1 cellular context compared by ENCODE assay signal in the genomic region with DNA sequence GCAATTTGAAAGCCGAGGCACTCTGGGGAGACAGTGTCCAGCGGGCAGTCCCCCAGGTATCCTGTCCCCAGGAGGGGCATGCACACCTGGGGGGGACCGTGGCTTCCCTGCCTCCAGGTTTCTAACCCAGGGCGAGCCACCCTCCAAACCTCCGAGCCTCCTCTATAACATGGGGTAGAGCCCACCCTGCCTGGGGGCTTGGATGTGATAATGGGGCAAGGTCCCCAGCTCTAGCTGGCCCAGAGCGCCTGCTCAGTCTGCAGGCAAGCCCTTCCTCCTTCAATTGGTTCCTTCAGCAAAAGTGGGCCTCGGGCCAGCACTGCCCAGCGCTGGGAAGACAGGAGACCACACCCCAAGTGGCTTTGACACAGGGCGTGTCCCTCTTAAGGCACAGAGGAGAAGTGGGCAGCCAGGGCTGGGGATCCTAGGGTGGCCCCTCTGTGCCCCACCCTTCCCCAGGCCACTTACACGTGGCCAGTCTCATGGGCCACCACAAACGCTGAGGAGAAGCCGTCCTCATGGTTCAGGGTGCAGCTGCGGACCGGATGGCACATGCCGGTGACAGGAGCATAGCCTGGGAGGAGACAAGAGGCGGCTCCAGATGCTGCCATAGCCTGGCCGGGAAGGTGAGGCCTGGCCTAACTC.
TF ChIP-seq lines count a peak whose summit lies in the region.

No MANE protein-coding gene starts in this region.

TF ChIP-seq in GM23338, 12 proteins besides CTCF, POLR2A, EP300 and RAD21:
- no peak for TF ChIP-seq EZH2 (IDR thresholded peaks at IDR 0.05; ENCODE audit: low read depth, unreplicated experiment)
- TF ChIP-seq, protein P1, sequence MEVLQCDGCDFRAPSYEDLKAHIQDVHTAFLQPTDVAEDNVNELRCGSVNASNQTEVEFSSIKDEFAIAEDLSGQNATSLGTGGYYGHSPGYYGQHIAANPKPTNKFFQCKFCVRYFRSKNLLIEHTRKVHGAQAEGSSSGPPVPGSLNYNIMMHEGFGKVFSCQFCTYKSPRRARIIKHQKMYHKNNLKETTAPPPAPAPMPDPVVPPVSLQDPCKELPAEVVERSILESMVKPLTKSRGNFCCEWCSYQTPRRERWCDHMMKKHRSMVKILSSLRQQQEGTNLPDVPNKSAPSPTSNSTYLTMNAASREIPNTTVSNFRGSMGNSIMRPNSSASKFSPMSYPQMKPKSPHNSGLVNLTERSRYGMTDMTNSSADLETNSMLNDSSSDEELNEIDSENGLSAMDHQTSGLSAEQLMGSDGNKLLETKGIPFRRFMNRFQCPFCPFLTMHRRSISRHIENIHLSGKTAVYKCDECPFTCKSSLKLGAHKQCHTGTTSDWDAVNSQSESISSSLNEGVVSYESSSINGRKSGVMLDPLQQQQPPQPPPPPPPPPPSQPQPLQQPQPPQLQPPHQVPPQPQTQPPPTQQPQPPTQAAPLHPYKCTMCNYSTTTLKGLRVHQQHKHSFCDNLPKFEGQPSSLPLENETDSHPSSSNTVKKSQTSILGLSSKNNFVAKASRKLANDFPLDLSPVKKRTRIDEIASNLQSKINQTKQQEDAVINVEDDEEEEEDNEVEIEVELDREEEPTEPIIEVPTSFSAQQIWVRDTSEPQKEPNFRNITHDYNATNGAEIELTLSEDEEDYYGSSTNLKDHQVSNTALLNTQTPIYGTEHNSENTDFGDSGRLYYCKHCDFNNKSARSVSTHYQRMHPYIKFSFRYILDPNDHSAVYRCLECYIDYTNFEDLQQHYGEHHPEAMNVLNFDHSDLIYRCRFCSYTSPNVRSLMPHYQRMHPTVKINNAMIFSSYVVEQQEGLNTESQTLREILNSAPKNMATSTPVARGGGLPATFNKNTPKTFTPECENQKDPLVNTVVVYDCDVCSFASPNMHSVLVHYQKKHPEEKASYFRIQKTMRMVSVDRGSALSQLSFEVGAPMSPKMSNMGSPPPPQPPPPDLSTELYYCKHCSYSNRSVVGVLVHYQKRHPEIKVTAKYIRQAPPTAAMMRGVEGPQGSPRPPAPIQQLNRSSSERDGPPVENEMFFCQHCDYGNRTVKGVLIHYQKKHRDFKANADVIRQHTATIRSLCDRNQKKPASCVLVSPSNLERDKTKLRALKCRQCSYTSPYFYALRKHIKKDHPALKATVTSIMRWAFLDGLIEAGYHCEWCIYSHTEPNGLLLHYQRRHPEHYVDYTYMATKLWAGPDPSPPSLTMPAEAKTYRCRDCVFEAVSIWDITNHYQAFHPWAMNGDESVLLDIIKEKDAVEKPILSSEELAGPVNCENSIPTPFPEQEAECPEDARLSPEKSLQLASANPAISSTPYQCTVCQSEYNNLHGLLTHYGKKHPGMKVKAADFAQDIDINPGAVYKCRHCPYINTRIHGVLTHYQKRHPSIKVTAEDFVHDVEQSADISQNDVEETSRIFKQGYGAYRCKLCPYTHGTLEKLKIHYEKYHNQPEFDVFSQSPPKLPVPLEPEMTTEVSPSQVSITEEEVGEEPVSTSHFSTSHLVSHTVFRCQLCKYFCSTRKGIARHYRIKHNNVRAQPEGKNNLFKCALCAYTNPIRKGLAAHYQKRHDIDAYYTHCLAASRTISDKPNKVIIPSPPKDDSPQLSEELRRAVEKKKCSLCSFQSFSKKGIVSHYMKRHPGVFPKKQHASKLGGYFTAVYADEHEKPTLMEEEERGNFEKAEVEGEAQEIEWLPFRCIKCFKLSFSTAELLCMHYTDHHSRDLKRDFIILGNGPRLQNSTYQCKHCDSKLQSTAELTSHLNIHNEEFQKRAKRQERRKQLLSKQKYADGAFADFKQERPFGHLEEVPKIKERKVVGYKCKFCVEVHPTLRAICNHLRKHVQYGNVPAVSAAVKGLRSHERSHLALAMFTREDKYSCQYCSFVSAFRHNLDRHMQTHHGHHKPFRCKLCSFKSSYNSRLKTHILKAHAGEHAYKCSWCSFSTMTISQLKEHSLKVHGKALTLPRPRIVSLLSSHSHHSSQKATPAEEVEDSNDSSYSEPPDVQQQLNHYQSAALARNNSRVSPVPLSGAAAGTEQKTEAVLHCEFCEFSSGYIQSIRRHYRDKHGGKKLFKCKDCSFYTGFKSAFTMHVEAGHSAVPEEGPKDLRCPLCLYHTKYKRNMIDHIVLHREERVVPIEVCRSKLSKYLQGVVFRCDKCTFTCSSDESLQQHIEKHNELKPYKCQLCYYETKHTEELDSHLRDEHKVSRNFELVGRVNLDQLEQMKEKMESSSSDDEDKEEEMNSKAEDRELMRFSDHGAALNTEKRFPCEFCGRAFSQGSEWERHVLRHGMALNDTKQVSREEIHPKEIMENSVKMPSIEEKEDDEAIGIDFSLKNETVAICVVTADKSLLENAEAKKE (CRISPR knock-in tag; IDR thresholded peaks at IDR 0.05): no peak
- no peak for TF ChIP-seq CREB1 (CRISPR knock-in tag; IDR thresholded peaks at IDR 0.05; ENCODE audit: low read depth)
- no peak for TF ChIP-seq ZNF114 (CRISPR knock-in tag; IDR thresholded peaks at IDR 0.05)
- TF ChIP-seq POLR2AphosphoS5 (IDR thresholded peaks at IDR 0.05; ENCODE audit: low read depth): no peak
- TF ChIP-seq ZNF331 (CRISPR knock-in tag; IDR thresholded peaks at IDR 0.05; ENCODE audit: low read depth): no peak
- TF ChIP-seq JUNB (IDR thresholded peaks at IDR 0.05; ENCODE audit: unreplicated experiment): no peak
- TF ChIP-seq NANOG (IDR thresholded peaks at IDR 0.05; ENCODE audit: borderline replicate concordance): no peak
- TF ChIP-seq, protein P2, sequence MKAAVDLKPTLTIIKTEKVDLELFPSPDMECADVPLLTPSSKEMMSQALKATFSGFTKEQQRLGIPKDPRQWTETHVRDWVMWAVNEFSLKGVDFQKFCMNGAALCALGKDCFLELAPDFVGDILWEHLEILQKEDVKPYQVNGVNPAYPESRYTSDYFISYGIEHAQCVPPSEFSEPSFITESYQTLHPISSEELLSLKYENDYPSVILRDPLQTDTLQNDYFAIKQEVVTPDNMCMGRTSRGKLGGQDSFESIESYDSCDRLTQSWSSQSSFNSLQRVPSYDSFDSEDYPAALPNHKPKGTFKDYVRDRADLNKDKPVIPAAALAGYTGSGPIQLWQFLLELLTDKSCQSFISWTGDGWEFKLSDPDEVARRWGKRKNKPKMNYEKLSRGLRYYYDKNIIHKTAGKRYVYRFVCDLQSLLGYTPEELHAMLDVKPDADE (IDR thresholded peaks at IDR 0.05): no peak
- TF ChIP-seq, protein P3, sequence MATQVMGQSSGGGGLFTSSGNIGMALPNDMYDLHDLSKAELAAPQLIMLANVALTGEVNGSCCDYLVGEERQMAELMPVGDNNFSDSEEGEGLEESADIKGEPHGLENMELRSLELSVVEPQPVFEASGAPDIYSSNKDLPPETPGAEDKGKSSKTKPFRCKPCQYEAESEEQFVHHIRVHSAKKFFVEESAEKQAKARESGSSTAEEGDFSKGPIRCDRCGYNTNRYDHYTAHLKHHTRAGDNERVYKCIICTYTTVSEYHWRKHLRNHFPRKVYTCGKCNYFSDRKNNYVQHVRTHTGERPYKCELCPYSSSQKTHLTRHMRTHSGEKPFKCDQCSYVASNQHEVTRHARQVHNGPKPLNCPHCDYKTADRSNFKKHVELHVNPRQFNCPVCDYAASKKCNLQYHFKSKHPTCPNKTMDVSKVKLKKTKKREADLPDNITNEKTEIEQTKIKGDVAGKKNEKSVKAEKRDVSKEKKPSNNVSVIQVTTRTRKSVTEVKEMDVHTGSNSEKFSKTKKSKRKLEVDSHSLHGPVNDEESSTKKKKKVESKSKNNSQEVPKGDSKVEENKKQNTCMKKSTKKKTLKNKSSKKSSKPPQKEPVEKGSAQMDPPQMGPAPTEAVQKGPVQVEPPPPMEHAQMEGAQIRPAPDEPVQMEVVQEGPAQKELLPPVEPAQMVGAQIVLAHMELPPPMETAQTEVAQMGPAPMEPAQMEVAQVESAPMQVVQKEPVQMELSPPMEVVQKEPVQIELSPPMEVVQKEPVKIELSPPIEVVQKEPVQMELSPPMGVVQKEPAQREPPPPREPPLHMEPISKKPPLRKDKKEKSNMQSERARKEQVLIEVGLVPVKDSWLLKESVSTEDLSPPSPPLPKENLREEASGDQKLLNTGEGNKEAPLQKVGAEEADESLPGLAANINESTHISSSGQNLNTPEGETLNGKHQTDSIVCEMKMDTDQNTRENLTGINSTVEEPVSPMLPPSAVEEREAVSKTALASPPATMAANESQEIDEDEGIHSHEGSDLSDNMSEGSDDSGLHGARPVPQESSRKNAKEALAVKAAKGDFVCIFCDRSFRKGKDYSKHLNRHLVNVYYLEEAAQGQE (IDR thresholded peaks at IDR 0.05; ENCODE audit: unreplicated experiment): no peak
- TF ChIP-seq STAT1 (IDR thresholded peaks at IDR 0.05; ENCODE audit: unreplicated experiment): no peak
- TF ChIP-seq EZH2phosphoT487 (IDR thresholded peaks at IDR 0.05; ENCODE audit: unreplicated experiment): no peak
